Comparison of ENCODE assay signal across 19 cellular contexts in the genomic region with DNA sequence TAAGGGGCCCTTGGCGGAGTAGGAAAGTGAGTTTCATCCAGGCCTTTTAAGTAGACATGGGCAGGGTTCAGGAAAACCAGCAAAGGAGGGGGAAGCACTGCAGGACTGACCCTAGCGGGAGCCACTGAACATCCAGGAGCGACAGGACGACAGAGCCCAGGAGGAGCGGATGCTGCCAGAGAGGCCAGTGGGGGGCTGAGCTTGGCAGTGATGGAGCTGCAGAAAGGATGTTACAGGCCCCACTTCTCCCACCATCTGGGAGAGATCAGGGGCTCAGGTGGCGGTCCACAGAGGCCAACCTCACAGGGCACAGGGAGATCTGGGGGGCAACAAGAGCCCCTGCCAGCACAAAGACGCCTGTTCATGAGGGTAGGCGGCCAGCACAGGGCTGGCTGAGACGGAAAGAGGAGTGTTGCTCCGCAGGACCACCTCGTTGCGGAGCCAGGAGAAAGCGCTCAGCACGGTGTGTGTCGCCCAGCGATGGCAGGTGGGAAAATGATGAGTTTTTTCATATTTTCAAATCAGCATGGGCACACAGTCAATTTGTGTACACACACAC.
"Had no signal": no experiment of that assay in that cellular context is flagged by ENCODE, and none has a peak within 500 bp of the region (broad histone marks: within the 10 kb centered on the region; RNA-seq: fewer than 3 reads in every experiment).

No MANE protein-coding gene starts in this region.

- H3K27me3 ChIP-seq: brain microvascular endothelial cell, foreskin keratinocyte, right lobe of liver, spleen, tibial artery, uterus had no signal

- H3K4me1 ChIP-seq: right lobe of liver, uterus had no signal

- ATAC-seq: effector memory CD8-positive, alpha-beta T cell; foreskin keratinocyte; psoas muscle; right lobe of liver; SK-N-SH treated with all-trans-retinoic acid at 6 μM for 48 hours had no signal

- H3K27ac Mint-ChIP-seq: activated naive CD8-positive, alpha-beta T cell treated with anti-CD3 and anti-CD28 coated beads for 36 hours; dendritic cell treated with granulocyte-macrophage colony-stimulating factor and Interleukin-4, amounts not matched to agents 40 ng/mL and 50 ng/mL, for 4 days had no signal

- H3K9me3 Mint-ChIP-seq: activated naive CD8-positive, alpha-beta T cell treated with anti-CD3 and anti-CD28 coated beads for 36 hours; dendritic cell treated with granulocyte-macrophage colony-stimulating factor and Interleukin-4, amounts not matched to agents 40 ng/mL and 50 ng/mL, for 4 days; effector memory CD8-positive, alpha-beta T cell; nephron had no signal

- H3K36me3 ChIP-seq: uterus had no signal

- H3K27ac ChIP-seq: brain microvascular endothelial cell, foreskin keratinocyte, psoas muscle, right lobe of liver, spleen, tibial artery, uterus had no signal

- H3K9me3 ChIP-seq: psoas muscle, right lobe of liver, spleen, tibial artery, uterus had no signal

- H3K4me3 Mint-ChIP-seq: activated CD8-positive, alpha-beta T cell treated with anti-CD3 and anti-CD28 coated beads, Interleukin-2, amount 10 ng/mL, durations not matched to agents 7 days and 5 days; activated naive CD8-positive, alpha-beta T cell treated with anti-CD3 and anti-CD28 coated beads for 36 hours; dendritic cell treated with granulocyte-macrophage colony-stimulating factor and Interleukin-4, amounts not matched to agents 40 ng/mL and 50 ng/mL, for 4 days; effector memory CD8-positive, alpha-beta T cell; nephron had no signal

- DNase-seq: activated CD4-positive, alpha-beta T cell treated with anti-CD3 and anti-CD28 coated beads for 48 hours; activated CD8-positive, alpha-beta memory T cell treated with anti-CD3 and anti-CD28 coated beads, Interleukin-2, amount 50 U/mL, for 4 hours; activated CD8-positive, alpha-beta T cell treated with anti-CD3 and anti-CD28 coated beads, Interleukin-2, amount 10 ng/mL, durations not matched to agents 7 days and 5 days; activated naive CD8-positive, alpha-beta T cell treated with anti-CD3 and anti-CD28 coated beads for 36 hours; amygdala; brain microvascular endothelial cell; cerebellar nuclear complex; effector memory CD8-positive, alpha-beta T cell; foreskin keratinocyte; glutamatergic neuron; hypothalamus; psoas muscle; right lobe of liver; spleen; tibial artery; uterus had no signal

- H3K4me1 Mint-ChIP-seq: activated naive CD8-positive, alpha-beta T cell treated with anti-CD3 and anti-CD28 coated beads for 36 hours had no signal

- H3K27me3 Mint-ChIP-seq: activated naive CD8-positive, alpha-beta T cell treated with anti-CD3 and anti-CD28 coated beads for 36 hours; dendritic cell treated with granulocyte-macrophage colony-stimulating factor and Interleukin-4, amounts not matched to agents 40 ng/mL and 50 ng/mL, for 4 days; effector memory CD8-positive, alpha-beta T cell had no signal

- H3K4me3 ChIP-seq: psoas muscle, right lobe of liver, spleen, tibial artery, uterus had no signal
